ENCODE assay signal across 17 cellular contexts in the genomic region with DNA sequence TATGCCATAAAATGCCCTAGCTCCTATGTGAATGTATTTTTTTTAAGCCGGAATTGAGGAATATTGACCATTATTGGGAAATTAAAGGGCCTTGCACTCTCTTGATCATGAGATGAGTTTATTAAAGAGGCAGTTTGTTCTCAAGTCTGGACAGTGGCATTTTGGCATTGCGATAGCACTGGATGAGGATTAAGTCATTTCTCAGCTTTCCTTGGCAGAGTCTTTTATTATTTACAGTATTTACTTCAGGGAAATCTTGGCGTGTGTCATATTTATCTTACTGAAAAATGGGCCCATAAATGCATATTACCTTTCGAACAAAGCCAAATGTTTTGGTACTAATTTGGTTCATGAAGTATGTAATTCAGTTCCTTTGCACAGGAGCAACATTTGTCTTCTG.
A peak's percentile ranks its signal among the peaks of the same experiment; 100 is the strongest.
DNase-seq lines count a peak whose midpoint lies in the region; ATAC-seq and TF ChIP-seq lines count a peak whose summit lies in the region.
"Had no signal": no experiment of that assay in that cellular context is flagged by ENCODE, and none has a peak within 500 bp of the region (broad histone marks: within the 10 kb centered on the region; RNA-seq: fewer than 3 reads in every experiment).

No MANE protein-coding gene starts in this region.

- no peak for TF ChIP-seq CTCF in LNCaP clone FGC (IDR thresholded peaks at IDR 0.05; ENCODE audit: control insufficient read depth, extremely low read depth, insufficient read depth)
- no peak for TF ChIP-seq CTCF in VCaP (conservative IDR thresholded peaks at IDR 0.05)

- no peak overlapping the region for H3K4me3 ChIP-seq in LNCaP clone FGC (ENCODE audit: low read depth, low read length)
- H3K4me3 ChIP-seq: HAP-1, K562 had no signal

- peak overlapping the region; percentile 36 for H3K27ac ChIP-seq in VCaP
- H3K27ac ChIP-seq: C4-2B, HL-60 had no signal

- no peak overlapping the region for H3K4me3 Mint-ChIP-seq in stimulated activated memory B cell treated with anti-CD40 and anti-IgM and Interleukin-4, amounts not matched to agents 10 μg/mL and 1 μg/mL and 100 μg/mL, for 72 hours
- H3K4me3 Mint-ChIP-seq: CD4-positive, alpha-beta memory T cell had no signal

- H3K27me3 Mint-ChIP-seq in stimulated activated memory B cell treated with anti-CD40 and anti-IgM and Interleukin-4, amounts not matched to agents 10 μg/mL and 1 μg/mL and 100 μg/mL, for 72 hours, result no peaks in the 10 kb centered on the region

- peak overlapping the region; percentile 36 for H3K27ac Mint-ChIP-seq in stimulated activated memory B cell treated with anti-CD40 and anti-IgM and Interleukin-4, amounts not matched to agents 10 μg/mL and 1 μg/mL and 100 μg/mL, for 72 hours
- H3K27ac Mint-ChIP-seq: CD4-positive, alpha-beta memory T cell had no signal

- peaks cover 48% of the 10 kb centered on the region for H3K36me3 Mint-ChIP-seq in stimulated activated memory B cell treated with anti-CD40 and anti-IgM and Interleukin-4, amounts not matched to agents 10 μg/mL and 1 μg/mL and 100 μg/mL, for 72 hours
- H3K36me3 Mint-ChIP-seq: CD4-positive, alpha-beta memory T cell had no signal

- H3K9me3 Mint-ChIP-seq in stimulated activated memory B cell treated with anti-CD40 and anti-IgM and Interleukin-4, amounts not matched to agents 10 μg/mL and 1 μg/mL and 100 μg/mL, for 72 hours, result no peaks in the 10 kb centered on the region
- H3K9me3 Mint-ChIP-seq: CD4-positive, alpha-beta memory T cell had no signal

- DNase-seq in LNCaP clone FGC (ENCODE audit: low read depth) (peak; percentile 86), putamen (ENCODE audit: low spot score) (no peak), left cardiac atrium (no peak)
- no peak for DNase-seq in activated CD4-positive, CD25-positive, alpha-beta regulatory T cell (lab: John Stamatoyannopoulos, UW)
- DNase-seq: ACHN; AML-193; CD4-positive, alpha-beta memory T cell; DMS153; DMS79; GDM1; IMR-90 had no signal

- peaks cover 84% of the 10 kb centered on the region for H3K4me1 Mint-ChIP-seq in stimulated activated memory B cell treated with anti-CD40 and anti-IgM and Interleukin-4, amounts not matched to agents 10 μg/mL and 1 μg/mL and 100 μg/mL, for 72 hours
- H3K4me1 Mint-ChIP-seq: CD4-positive, alpha-beta memory T cell had no signal

- no peak for ATAC-seq in stimulated activated memory B cell treated with anti-CD40 and anti-IgM and Interleukin-4, amounts not matched to agents 10 μg/mL and 1 μg/mL and 100 μg/mL, for 72 hours
- ATAC-seq in left cardiac atrium, result no peak
- ATAC-seq: K562 had no signal

- intact Hi-C loops in left cardiac atrium (cut with DNase I), result no loop called here
